1 cellular context compared by ENCODE assay signal in the genomic region with DNA sequence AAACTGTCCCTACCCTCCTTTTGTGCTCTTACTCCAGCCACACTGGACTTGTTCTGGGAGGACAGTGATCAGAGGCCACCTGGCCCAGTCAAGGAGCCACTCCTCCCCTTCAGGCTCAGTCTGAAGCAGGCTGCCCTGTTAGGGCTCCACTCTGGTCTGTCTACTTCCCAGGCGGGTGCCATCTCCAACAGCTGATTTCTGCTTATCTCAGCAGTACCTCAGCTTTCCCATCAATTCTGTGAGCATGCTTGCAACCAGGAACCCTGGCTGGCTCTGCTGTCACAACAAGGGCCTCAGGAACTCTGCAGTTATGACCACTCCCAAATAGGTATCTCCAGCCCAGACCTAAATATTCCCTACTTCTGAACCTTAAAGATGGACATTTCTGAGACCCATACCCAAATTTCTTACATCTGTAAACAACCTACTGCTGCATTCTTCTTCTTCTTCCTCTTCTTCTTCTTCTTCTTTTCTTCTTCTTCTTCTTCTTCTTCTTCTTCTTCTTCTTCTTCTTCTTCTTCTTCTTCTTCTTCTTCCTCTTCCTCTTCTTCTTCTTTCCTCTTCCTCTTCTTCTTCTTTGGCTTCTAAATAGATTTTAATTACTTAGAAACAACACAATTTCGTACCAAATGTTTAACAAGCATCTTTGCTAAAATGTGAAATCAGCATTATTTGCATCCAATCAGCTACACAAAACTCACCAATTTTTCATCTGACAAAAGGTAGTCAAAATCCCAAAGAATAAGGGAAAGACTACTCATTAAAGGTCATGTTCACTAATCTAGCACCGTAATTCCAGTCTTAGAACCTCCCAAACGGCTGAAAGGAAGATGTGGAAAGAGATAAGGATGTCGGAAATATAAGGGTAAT.
A peak's percentile ranks its signal among the peaks of the same experiment; 100 is the strongest.
TF ChIP-seq lines count a peak whose summit lies in the region.

No MANE protein-coding gene starts in this region.

TF ChIP-seq in HEK293, 187 proteins besides CTCF, POLR2A, EP300 and RAD21 (continued from another document):
- TF ChIP-seq ZBTB11 (tag by site-specific recombination; conservative IDR thresholded peaks at IDR 0.05; ENCODE audit: low read depth) = no peak
- no peak for TF ChIP-seq ZNF24 (tag by site-specific recombination; IDR thresholded peaks at IDR 0.05)
- no peak for TF ChIP-seq ZNF571 (tag by site-specific recombination; IDR thresholded peaks at IDR 0.05)
- no peak for TF ChIP-seq FEZF1 (tag by site-specific recombination; IDR thresholded peaks at IDR 0.05)
- TF ChIP-seq SP3 (tag by site-specific recombination; IDR thresholded peaks at IDR 0.05) = no peak
- TF ChIP-seq, protein P1, sequence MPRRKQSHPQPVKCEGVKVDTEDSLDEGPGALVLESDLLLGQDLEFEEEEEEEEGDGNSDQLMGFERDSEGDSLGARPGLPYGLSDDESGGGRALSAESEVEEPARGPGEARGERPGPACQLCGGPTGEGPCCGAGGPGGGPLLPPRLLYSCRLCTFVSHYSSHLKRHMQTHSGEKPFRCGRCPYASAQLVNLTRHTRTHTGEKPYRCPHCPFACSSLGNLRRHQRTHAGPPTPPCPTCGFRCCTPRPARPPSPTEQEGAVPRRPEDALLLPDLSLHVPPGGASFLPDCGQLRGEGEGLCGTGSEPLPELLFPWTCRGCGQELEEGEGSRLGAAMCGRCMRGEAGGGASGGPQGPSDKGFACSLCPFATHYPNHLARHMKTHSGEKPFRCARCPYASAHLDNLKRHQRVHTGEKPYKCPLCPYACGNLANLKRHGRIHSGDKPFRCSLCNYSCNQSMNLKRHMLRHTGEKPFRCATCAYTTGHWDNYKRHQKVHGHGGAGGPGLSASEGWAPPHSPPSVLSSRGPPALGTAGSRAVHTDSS (tag by site-specific recombination; IDR thresholded peaks at IDR 0.05) = peak; percentile 85
